16 cellular contexts compared by ENCODE assay signal in the genomic region with DNA sequence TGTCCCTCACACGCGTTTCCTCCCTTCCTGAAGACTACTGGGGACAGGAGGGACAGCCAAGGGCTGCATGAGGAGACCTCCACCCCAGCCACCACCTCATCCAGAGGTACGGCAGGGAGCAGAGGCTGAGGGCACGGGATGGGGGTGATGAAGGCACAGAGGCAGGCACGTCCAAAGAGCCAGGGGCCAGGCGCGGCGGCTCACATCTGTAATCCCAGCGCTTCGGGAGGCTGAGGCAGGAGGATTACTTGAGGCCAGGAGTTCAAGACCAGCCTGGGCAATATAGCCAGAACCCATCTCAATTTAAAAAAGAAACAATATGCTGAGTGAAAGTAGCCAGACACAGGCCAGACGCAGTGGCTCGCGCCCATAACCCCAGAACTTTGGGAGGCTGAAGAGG. TPM values are rescaled to one million over a fixed set of nuclear protein-coding genes. Genes with fewer than 3 reads are reported as not detected.
DNase-seq lines count a peak whose midpoint lies in the region; ATAC-seq, FAIRE-seq and TF ChIP-seq lines count a peak whose summit lies in the region.
"Had no signal": no experiment of that assay in that cellular context is flagged by ENCODE, and none has a peak within 500 bp of the region (broad histone marks: within the 10 kb centered on the region; RNA-seq: fewer than 3 reads in every experiment).

No MANE protein-coding gene starts in this region.

- H3K27me3 ChIP-seq in heart right ventricle (no peaks in the 10 kb centered on the region), duodenal mucosa (ENCODE audit: control insufficient read depth in 1 of 2, insufficient read depth in 2 of 2, low read length in 2 of 2) (no peaks in the 10 kb centered on the region), mucosa of stomach (ENCODE audit: control insufficient read depth, insufficient read depth, low read length) (no peaks in the 10 kb centered on the region)
- H3K27me3 ChIP-seq: tibial artery had no signal

- H3K27ac ChIP-seq in heart right ventricle (peak overlapping the region in 8 of 10 donors; percentile 36 to 87 (median 76)), duodenal mucosa (ENCODE audit: low read depth, low read length) (peak overlapping the region; percentile 70)
- H3K27ac ChIP-seq: BLaER1 treated with 17β-estradiol and CSF1 and Interleukin-3, amounts not matched to agents 10 nM and 100 nM; tibial artery had no signal

- peak; percentile 35 for FAIRE-seq in urothelium cell line (lab: Jason Lieb, UNC)

- DNase-seq in heart right ventricle = no peak
- no peak for DNase-seq in left ventricle myocardium superior
- DNase-seq in urothelium cell line (ENCODE audit: low spot score) = no peak
- no peak for DNase-seq in SK-N-DZ (ENCODE audit: low spot score)
- no peak for DNase-seq in effector CD4-positive, alpha-beta T cell
- DNase-seq in NCI-H69 (lab: John Stamatoyannopoulos, UW) = no peak
- DNase-seq: activated effector memory CD4-positive, alpha-beta T cell treated with anti-CD3 and anti-CD28 coated beads, Interleukin-2, amount 50 U/mL, for 16 hours; anterior cingulate cortex; erythroblast; islet precursor cell; NCI-H1694 treated with DMSO at 0.1 percent for 48 hours; tibial artery had no signal

- peaks cover 21 to 73% (median 57%) of the 10 kb centered on the region in 9 donors for H3K4me1 ChIP-seq in heart right ventricle
- H3K4me1 ChIP-seq in duodenal mucosa (ENCODE audit: control insufficient read depth in 1 of 2, insufficient read depth in 2 of 2, low read length in 2 of 2) = peaks cover 32 to 58% of the 10 kb centered on the region in 2 donors
- H3K4me1 ChIP-seq in mucosa of stomach (ENCODE audit: control insufficient read depth, insufficient read depth, low read length) = peaks cover 66% of the 10 kb centered on the region

- WGBS in heart right ventricle, 2 donors = 85 to 88% methylated on average over 13 of the region's 13 CpGs

- intact Hi-C loops in heart right ventricle (cut with DNase I) = no loop called here
- intact Hi-C loops in left ventricle myocardium superior (cut with micrococcal nuclease) = no loop called here

- H3K4me3 ChIP-seq in heart right ventricle (peak overlapping the region in 3 of 10 donors; percentile 42 to 47 (median 47)), duodenal mucosa (ENCODE audit: low read depth in 1 of 2, low read length in 2 of 2) (peak overlapping the region; percentile 34 to 42), mucosa of stomach (ENCODE audit: low read length) (no peak overlapping the region)
- H3K4me3 ChIP-seq: BLaER1 treated with 17β-estradiol and CSF1 and Interleukin-3, amounts not matched to agents 10 nM and 100 nM; tibial artery had no signal

- TF ChIP-seq CTCF in heart right ventricle (IDR thresholded peaks at IDR 0.05) = no peak

- no peaks in the 10 kb centered on the region for H3K9me3 ChIP-seq in heart right ventricle
- H3K9me3 ChIP-seq in duodenal mucosa (ENCODE audit: control insufficient read depth in 1 of 2, low read length in 2 of 2) = no peaks in the 10 kb centered on the region
- H3K9me3 ChIP-seq in mucosa of stomach (ENCODE audit: control insufficient read depth, low read length) = no peaks in the 10 kb centered on the region
- H3K9me3 ChIP-seq: BLaER1 treated with 17β-estradiol and CSF1 and Interleukin-3, amounts not matched to agents 10 nM and 100 nM; tibial artery had no signal

- no peak for ATAC-seq in heart right ventricle
- no peak for ATAC-seq in left ventricle myocardium superior
- ATAC-seq: WTC11 had no signal

- H3K36me3 ChIP-seq in heart right ventricle (no peaks in the 10 kb centered on the region), duodenal mucosa (ENCODE audit: control insufficient read depth in 1 of 2, insufficient read depth in 2 of 2, low read length in 2 of 2) (no peaks in the 10 kb centered on the region), mucosa of stomach (ENCODE audit: control insufficient read depth, insufficient read depth, low read length) (no peaks in the 10 kb centered on the region)
- H3K36me3 ChIP-seq: BLaER1 treated with 17β-estradiol and CSF1 and Interleukin-3, amounts not matched to agents 10 nM and 100 nM; tibial artery had no signal

- H3K9ac ChIP-seq in duodenal mucosa (ENCODE audit: low read depth in 1 of 2, low read length in 2 of 2) = peak overlapping the region; percentile 48 to 71
- H3K9ac ChIP-seq in mucosa of stomach (ENCODE audit: low read length) = peak overlapping the region; percentile 59
- H3K9ac ChIP-seq: BLaER1 treated with 17β-estradiol and CSF1 and Interleukin-3, amounts not matched to agents 10 nM and 100 nM had no signal

RNA-seq across cellular contexts. Expression of a gene that starts 3.3 kb away (rescaled TPM):
- total RNA-seq in heart right ventricle (10 to 100 TPM in 2 of 10 donors, 1 to 10 TPM in 8; 4.6 to 14.9 (median 7.5) TPM), left ventricle myocardium superior (9.4 TPM)
- polyA plus RNA-seq in heart right ventricle = 10 to 100 TPM; 18.9 to 38.3 TPM
- not detected in 2 replicates for polyA plus RNA-seq in SK-N-DZ (2014; cell fraction: cytosol; rRNA removed)
- polyA plus RNA-seq in SK-N-DZ (2014; cell fraction: nucleus; rRNA removed) = 0.18 and 1.5 TPM in 2 replicates

RNA-seq across cellular contexts. Expression of a gene that starts 48.2 kb away (rescaled TPM):
- total RNA-seq in heart right ventricle (10 to 100 TPM; 41.5 to 59.4 (median 45.4) TPM), left ventricle myocardium superior (32.0 TPM)
- polyA plus RNA-seq in heart right ventricle = 10 to 100 TPM; 42.4 to 58.0 TPM
- polyA plus RNA-seq in SK-N-DZ (2014; cell fraction: cytosol; rRNA removed) = 42.2 and 44.8 TPM in 2 replicates
- polyA plus RNA-seq in SK-N-DZ (2014; cell fraction: nucleus; rRNA removed) = 127 and 147 TPM in 2 replicates
